In the genomic region with DNA sequence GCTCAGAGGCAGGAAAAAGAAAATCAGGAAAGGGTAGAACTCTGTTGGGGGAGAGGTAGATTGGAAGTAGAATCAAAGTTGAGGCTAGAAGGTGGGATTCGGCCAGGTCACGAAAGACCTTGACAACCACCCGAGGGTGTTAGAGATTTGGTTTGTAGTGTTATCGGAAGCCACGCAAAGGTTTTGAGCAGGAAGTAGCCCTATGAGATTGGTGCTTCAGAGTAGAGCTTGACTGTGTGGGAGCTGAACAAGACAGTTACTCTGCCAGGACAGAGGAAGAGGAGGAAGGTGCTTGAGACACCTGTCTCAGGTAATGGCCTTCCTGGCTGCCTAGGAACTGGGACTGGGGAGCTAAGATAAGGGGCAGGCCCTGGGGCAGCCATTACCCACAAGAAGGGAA, we compare ENCODE assay signal across 11 cellular contexts.
DNase-seq lines count a peak whose midpoint lies in the region; ATAC-seq, FAIRE-seq and TF ChIP-seq lines count a peak whose summit lies in the region.
"Had no signal": no experiment of that assay in that cellular context is flagged by ENCODE, and none has a peak within 500 bp of the region (broad histone marks: within the 10 kb centered on the region; RNA-seq: fewer than 3 reads in every experiment).

No MANE protein-coding gene starts in this region.

- H3K9me3 ChIP-seq in liver (ENCODE audit: control insufficient read depth in 4 of 4, low read length in 3 of 4) (no peaks in the 10 kb centered on the region), HepG2 (ENCODE audit: low read length) (no peaks in the 10 kb centered on the region), astrocyte (ENCODE audit: insufficient read depth, low read depth, low read length) (no peaks in the 10 kb centered on the region), osteoblast (ENCODE audit: low read depth, low read length) (no peaks in the 10 kb centered on the region), aorta (ENCODE audit: control insufficient read depth, low read length) (no peaks in the 10 kb centered on the region)

- H4K20me1 ChIP-seq in HepG2 (ENCODE audit: insufficient read depth, low read length), result no peaks in the 10 kb centered on the region
- H4K20me1 ChIP-seq in astrocyte (ENCODE audit: insufficient read depth, low read length), result peaks cover 43% of the 10 kb centered on the region
- no peaks in the 10 kb centered on the region for H4K20me1 ChIP-seq in osteoblast (ENCODE audit: insufficient read depth, low read length)

- H3K9ac ChIP-seq in liver (ENCODE audit: low read depth in 1 of 2, low read length in 2 of 2) (no peak overlapping the region), HepG2 (ENCODE audit: insufficient read depth, low read depth, low read length) (no peak overlapping the region), astrocyte (ENCODE audit: low read length) (no peak overlapping the region)

- in situ Hi-C loops in HepG2 (cut with HindIII; ENCODE audit: extremely low pct_ligation_motif_present, low pct_unique_long_range_greater_than_20kb), result no loop called here

- no TSS peak for BruUV-seq in HepG2 (replicated peaks; lab: Mats Ljungman, UMichigan)

- CTCF ChIA-PET in HepG2 (lab: Yijun Ruan, JAX; ENCODE audit: low intra/inter-chr PET ratio, low total read pairs), result no interaction called here

- H3K79me2 ChIP-seq in HepG2 (ENCODE audit: insufficient read depth, low read length), result no peaks in the 10 kb centered on the region
- no peaks in the 10 kb centered on the region for H3K79me2 ChIP-seq in astrocyte (ENCODE audit: insufficient read depth, low read length)
- no peaks in the 10 kb centered on the region for H3K79me2 ChIP-seq in osteoblast (ENCODE audit: insufficient read depth, low read length)

- TF ChIP-seq CTCF in liver (IDR thresholded peaks at IDR 0.05; ENCODE audit: low read depth, low read length, missing input control) (no peak), HepG2 (CRISPR knock-in tag; IDR thresholded peaks at IDR 0.05) (no peak), astrocyte (IDR thresholded peaks at IDR 0.05; ENCODE audit: insufficient read depth, low read depth, low read length) (no peak), osteoblast (IDR thresholded peaks at IDR 0.05; ENCODE audit: extremely low read depth, low read depth, low read length) (no peak)

- H3K4me3 ChIP-seq in liver (ENCODE audit: low read depth in 1 of 3, low read length in 3 of 3) (no peak overlapping the region), HepG2 (replicated peaks in 1 of 3; ENCODE audit: insufficient read depth in 1 of 3, low read depth in 2 of 3, low read length in 3 of 3) (no peak overlapping the region), astrocyte (ENCODE audit: insufficient read depth, low read depth, low read length) (no peak overlapping the region), osteoblast (ENCODE audit: insufficient read depth, low read length) (no peak overlapping the region), aorta (ENCODE audit: low read length in 2 of 2) (no peak overlapping the region)

- H3K27me3 ChIP-seq in liver (ENCODE audit: control insufficient read depth in 4 of 4, insufficient read depth in 4 of 4, low read length in 3 of 4) (no peaks in the 10 kb centered on the region), HepG2 (ENCODE audit: control insufficient read depth in 1 of 2, insufficient read depth in 2 of 2, low read length in 2 of 2) (no peaks in the 10 kb centered on the region), astrocyte (ENCODE audit: insufficient read depth, low read length) (no peaks in the 10 kb centered on the region), osteoblast (ENCODE audit: insufficient read depth, low read length) (no peaks in the 10 kb centered on the region), aorta (ENCODE audit: control insufficient read depth in 1 of 2, insufficient read depth in 2 of 2, low read length in 1 of 2) (no peaks in the 10 kb centered on the region)

- no peak overlapping the region for H2AFZ ChIP-seq in HepG2 (ENCODE audit: low read length)
- H2AFZ ChIP-seq in astrocyte (ENCODE audit: low read depth, low read length), result no peak overlapping the region
- H2AFZ ChIP-seq in osteoblast (ENCODE audit: low read length), result no peak overlapping the region

- H3K4me2 ChIP-seq in HepG2 (ENCODE audit: low read depth, low read length) (no peak overlapping the region), astrocyte (ENCODE audit: low read length) (peak overlapping the region; percentile 62), osteoblast (ENCODE audit: insufficient read depth, low read length) (peak overlapping the region; percentile 10)

- TF ChIP-seq RAD21 in liver (IDR thresholded peaks at IDR 0.05) (no peak), HepG2 (CRISPR knock-in tag; IDR thresholded peaks at IDR 0.05) (no peak)

- H3K4me1 ChIP-seq in liver (ENCODE audit: control insufficient read depth in 4 of 4, insufficient read depth in 4 of 4, low read length in 3 of 4) (no peaks in the 10 kb centered on the region), HepG2 (ENCODE audit: insufficient read depth, low read length) (no peaks in the 10 kb centered on the region), astrocyte (ENCODE audit: insufficient read depth, low read length) (peaks cover 18% of the 10 kb centered on the region), osteoblast (ENCODE audit: insufficient read depth, low read length) (peaks cover 20% of the 10 kb centered on the region), aorta (ENCODE audit: control insufficient read depth in 1 of 2, insufficient read depth in 2 of 2, low read length in 2 of 2) (peaks cover 6 to 16% of the 10 kb centered on the region in 2 donors)

- H3K36me3 ChIP-seq in liver (ENCODE audit: control insufficient read depth in 4 of 4, insufficient read depth in 3 of 4, low read depth in 1 of 4, low read length in 3 of 4) (peaks cover 0 to 6% (median 4%) of the 10 kb centered on the region in 4 donors), HepG2 (replicated peaks in 1 of 2; ENCODE audit: control insufficient read depth in 1 of 2, insufficient read depth in 2 of 2, low read length in 2 of 2) (peaks cover 3 to 6% of the 10 kb centered on the region in 2 experiments; a peak in 1 of 5 replicates), astrocyte (ENCODE audit: insufficient read depth, low read length) (no peaks in the 10 kb centered on the region), osteoblast (ENCODE audit: insufficient read depth, low read length) (peaks cover 9% of the 10 kb centered on the region), aorta (ENCODE audit: control insufficient read depth in 1 of 2, insufficient read depth in 2 of 2, low read length in 1 of 2) (peaks cover 0 to 1% of the 10 kb centered on the region in 2 donors)

- WGBS in liver, result 87% methylated on average over 5 of the region's 5 CpGs
- 99% methylated on average over 5 of the region's 5 CpGs for WGBS in HepG2 (ENCODE audit: low lambda C conversion rate)
- 85 to 91% methylated on average over 5 of the region's 5 CpGs for WGBS in aorta, 2 donors

- intact Hi-C loops in HepG2 (cut with micrococcal nuclease; ENCODE audit: unreplicated experiment) (no loop called here), aorta (cut with DNase I) (loop anchor here (2.0 to 5.0 kb wide), 4 partner anchors 16 to 75 kb away; a partner anchor contains a TSS)

- peaks cover 7% of the 10 kb centered on the region for H3K9me3 Mint-ChIP-seq in astrocyte (ENCODE audit: unreplicated experiment)

- TF ChIP-seq EP300 in HepG2 (IDR thresholded peaks at IDR 0.05; ENCODE audit: low read depth in 2 of 2, low read length in 2 of 2), result no peak
- TF ChIP-seq EP300 in HepG2 (CRISPR knock-in tag; IDR thresholded peaks at IDR 0.05; ENCODE audit: borderline replicate concordance), result no peak

- ATAC-seq in HepG2 (no peak), aorta (ENCODE audit: low FRiP score) (no peak), HG02870 (IDR thresholded peaks at IDR 0.05; ENCODE audit: unreplicated experiment) (no peak)
- ATAC-seq: left colon had no signal

- DNase-seq in HepG2 (ENCODE audit: low spot score) (no peak), astrocyte (ENCODE audit: low read depth) (no peak), osteoblast (ENCODE audit: insufficient read length, low spot score, missing footprints) (no peak), aorta (no peak), COR-L47 (lab: John Stamatoyannopoulos, UW) (no peak)
- DNase-seq in activated CD4-positive, CD25-positive, alpha-beta regulatory T cell (lab: John Stamatoyannopoulos, UW), result no peak

- H3K27ac ChIP-seq in liver (ENCODE audit: low read depth in 1 of 2, low read length in 2 of 2) (peak overlapping the region; percentile 23 to 40), HepG2 (ENCODE audit: extremely low read length, insufficient read depth, low read length) (no peak overlapping the region), astrocyte (ENCODE audit: low read depth, low read length) (peak overlapping the region; percentile 27), osteoblast (ENCODE audit: low read depth, low read length) (peak overlapping the region; percentile 74), aorta (ENCODE audit: low read depth in 1 of 2, low read length in 2 of 2) (peak overlapping the region; percentile 52 to 98)
- H3K27ac ChIP-seq: VCaP had no signal

- peaks cover 35% of the 10 kb centered on the region for H3K36me3 Mint-ChIP-seq in astrocyte (ENCODE audit: low read depth, unreplicated experiment)

- H3K4me3 Mint-ChIP-seq in astrocyte (ENCODE audit: unreplicated experiment), result no peak overlapping the region
- H3K4me3 Mint-ChIP-seq: brain had no signal

- no peak for TF ChIP-seq POLR2A in HepG2 (IDR thresholded peaks at IDR 0.05; ENCODE audit: insufficient read depth in 1 of 2, low read depth in 2 of 2, low read length in 2 of 2)

- POLR2A ChIA-PET in HepG2 (lab: Yijun Ruan, JAX), result no interaction called here

- no peaks in the 10 kb centered on the region for H3K27me3 Mint-ChIP-seq in astrocyte (ENCODE audit: low read depth, unreplicated experiment)

- FAIRE-seq in HepG2 (lab: Jason Lieb, UNC), result no peak
- FAIRE-seq in astrocyte (lab: Jason Lieb, UNC), result no peak

- no peak overlapping the region for H3K27ac Mint-ChIP-seq in astrocyte (ENCODE audit: unreplicated experiment)

- peaks cover 28% of the 10 kb centered on the region for H3K4me1 Mint-ChIP-seq in astrocyte (ENCODE audit: low read depth, unreplicated experiment)
- H3K4me1 Mint-ChIP-seq: brain had no signal
